Comparison of ENCODE assay signal across 1 cellular context in genomic region chr19:47274071-47274890, GRCh38.
TF ChIP-seq lines count a peak whose summit lies in the region.

TSS of gene INAFM1 (plus strand) at chr19:47274885. CDS start at chr19:47274920, 35 bp downstream.

TF ChIP-seq in GM12878, 131 proteins besides CTCF, POLR2A, EP300 and RAD21 (continued from another document):
- TF ChIP-seq E2F8 (IDR thresholded peaks at IDR 0.05; ENCODE audit: low read depth, partially characterized antibody) (peak; percentile 22), NKRF (conservative IDR thresholded peaks at IDR 0.05) (peak; percentile 58), PKNOX1 (IDR thresholded peaks at IDR 0.05) (peak; percentile 57; the same call in 1 of the 2 replicates), BHLHE40 (IDR thresholded peaks at IDR 0.05; ENCODE audit: borderline replicate concordance in 1 of 2, low read depth in 2 of 2, low read length in 1 of 2) (peak in 1 of 2 experiments; percentile 27; a peak in 1 of 4 replicates), LARP7 (IDR thresholded peaks at IDR 0.05) (no peak), SIN3A (IDR thresholded peaks at IDR 0.05; ENCODE audit: low read depth, low read length) (0 out of 2 replicates have a peak, but pooled peaks have one; percentile 47), CUX1 (IDR thresholded peaks at IDR 0.05; ENCODE audit: insufficient replicate concordance, low read depth, low read length) (no peak), CREB1 (IDR thresholded peaks at IDR 0.05; ENCODE audit: low read depth) (peak; percentile 58), CBX5 (IDR thresholded peaks at IDR 0.05; ENCODE audit: low read depth) (no peak), EGR1 (IDR thresholded peaks at IDR 0.05; ENCODE audit: borderline replicate concordance in 1 of 2, low read depth in 2 of 2, low read length in 2 of 2) (peak in 1 of 2 experiments; percentile 76; a peak in 2 of 3 replicates), KAT2A (conservative IDR thresholded peaks at IDR 0.05; ENCODE audit: control insufficient read depth, low read depth, low read length) (no peak), POLR2AphosphoS2 (IDR thresholded peaks at IDR 0.05; ENCODE audit: low read depth, low read length) (peak; percentile 62; the same call in 1 of the 2 replicates), IKZF2 (IDR thresholded peaks at IDR 0.05) (peak in 1 of 2 experiments; percentile 63; a peak in 2 of 4 replicates), SPI1 (IDR thresholded peaks at IDR 0.05; ENCODE audit: borderline replicate concordance, insufficient read depth, low read depth, low read length) (peak; percentile 41; the same call in 1 of the 2 replicates), RB1 (IDR thresholded peaks at IDR 0.05; ENCODE audit: borderline replicate concordance) (peak; percentile 40; the same call in 1 of the 2 replicates), EED (IDR thresholded peaks at IDR 0.05; ENCODE audit: low read depth) (no peak), POLR2AphosphoS5 (IDR thresholded peaks at IDR 0.05; ENCODE audit: low read length) (peak; percentile 60; the same call in 1 of the 2 replicates), SP1 (IDR thresholded peaks at IDR 0.05; ENCODE audit: low read depth, low read length) (peak; percentile 68), BMI1 (IDR thresholded peaks at IDR 0.05; ENCODE audit: borderline replicate concordance) (no peak), NBN (IDR thresholded peaks at IDR 0.05) (peak; percentile 86; the same call in 1 of the 2 replicates), CHD2 (IDR thresholded peaks at IDR 0.05; ENCODE audit: borderline replicate concordance, low read depth, low read length) (peak; percentile 87), BACH1 (IDR thresholded peaks at IDR 0.05; ENCODE audit: borderline replicate concordance) (peak; percentile 85), ZBTB4 (CRISPR knock-in tag; IDR thresholded peaks at IDR 0.05) (no peak), REST (IDR thresholded peaks at IDR 0.05; ENCODE audit: low read depth, low read length) (no peak), PAX5 (IDR thresholded peaks at IDR 0.05; ENCODE audit: borderline replicate concordance, low read depth, low read length) (peak; percentile 27; the same call in 1 of the 2 replicates)
